ENCODE assay signal across 1 cellular context in genomic region chr12:68007466-68007865, GRCh38.
TF ChIP-seq lines count a peak whose summit lies in the region.

No MANE protein-coding gene starts in this region.

TF ChIP-seq in K562, 482 proteins besides CTCF, POLR2A, EP300 and RAD21 (continued from another document):
- TF ChIP-seq RREB1 (CRISPR knock-in tag; IDR thresholded peaks at IDR 0.05) = no peak
- TF ChIP-seq NFRKB (IDR thresholded peaks at IDR 0.05; ENCODE audit: low read depth) = no peak
- no peak for TF ChIP-seq ZBTB5 (IDR thresholded peaks at IDR 0.05)
- TF ChIP-seq SMARCB1 (IDR thresholded peaks at IDR 0.05; ENCODE audit: insufficient read length, low read depth) = no peak
- no peak for TF ChIP-seq HNRNPLL (IDR thresholded peaks at IDR 0.05; ENCODE audit: low read depth, low read length, poor library complexity, severe bottlenecking)
- TF ChIP-seq ETV5 (CRISPR knock-in tag; IDR thresholded peaks at IDR 0.05; ENCODE audit: low read depth) = no peak
- TF ChIP-seq STAT5A (IDR thresholded peaks at IDR 0.05; ENCODE audit: borderline replicate concordance, low read length) = no peak
- TF ChIP-seq CC2D1A (IDR thresholded peaks at IDR 0.05) = no peak
- TF ChIP-seq MTA2 (IDR thresholded peaks at IDR 0.05; ENCODE audit: low read depth) = no peak
- no peak for TF ChIP-seq KLF6 (CRISPR knock-in tag; IDR thresholded peaks at IDR 0.05; ENCODE audit: borderline replicate concordance)
- no peak for TF ChIP-seq ZNF263 (CRISPR knock-in tag; IDR thresholded peaks at IDR 0.05; ENCODE audit: borderline replicate concordance)
- peak; percentile 24 to 40; a peak in 2 of 4 replicates for TF ChIP-seq TRIM24 (IDR thresholded peaks at IDR 0.05)
- TF ChIP-seq ZBTB2 (IDR thresholded peaks at IDR 0.05) = no peak
- no peak for TF ChIP-seq HMG20A (CRISPR knock-in tag; conservative IDR thresholded peaks at IDR 0.05)
- TF ChIP-seq ZNF253 (CRISPR knock-in tag; conservative IDR thresholded peaks at IDR 0.05) = no peak
- no peak for TF ChIP-seq ZC3H4 (CRISPR knock-in tag; IDR thresholded peaks at IDR 0.05; ENCODE audit: borderline replicate concordance)
- no peak for TF ChIP-seq ELF2 (CRISPR knock-in tag; IDR thresholded peaks at IDR 0.05)
- TF ChIP-seq ZNF212 (CRISPR knock-in tag; IDR thresholded peaks at IDR 0.05) = no peak
- TF ChIP-seq ZNF316 (IDR thresholded peaks at IDR 0.05) = no peak
- TF ChIP-seq CEBPG (CRISPR knock-in tag; IDR thresholded peaks at IDR 0.05) = no peak
- TF ChIP-seq CEBPG (tag; conservative IDR thresholded peaks at IDR 0.05 in 1 of 2, IDR thresholded peaks at IDR 0.05 in 1 of 2) = peak; percentile 80 to 89
- no peak for TF ChIP-seq ASH1L (IDR thresholded peaks at IDR 0.05; ENCODE audit: borderline replicate concordance, low read depth, partially characterized antibody)
